12 cellular contexts compared by ENCODE assay signal in genomic region chr2:183996825-183997823, GRCh38.
DNase-seq lines count a peak whose midpoint lies in the region; ATAC-seq, FAIRE-seq and TF ChIP-seq lines count a peak whose summit lies in the region.
"Had no signal": no experiment of that assay in that cellular context is flagged by ENCODE, and none has a peak within 500 bp of the region (broad histone marks: within the 10 kb centered on the region; RNA-seq: fewer than 3 reads in every experiment).

No MANE protein-coding gene starts in this region.

- H4K5ac ChIP-seq in H1 (ENCODE audit: insufficient read length, low read depth, low read length), result no peak overlapping the region

- H2BK120ac ChIP-seq in H1 (replicated peaks; ENCODE audit: low read depth, low read length), result no peak overlapping the region

- no peaks in the 10 kb centered on the region for H3K79me2 ChIP-seq in H1 (ENCODE audit: control insufficient read depth in 1 of 2, insufficient read depth in 2 of 2, low read length in 2 of 2)

- DNase-seq in DMS153 (lab: John Stamatoyannopoulos, UW) (peak; percentile 81), NCI-H1092 treated with DMSO at 0.1 percent for 48 hours (lab: John Stamatoyannopoulos, UW) (peak; percentile 79), NCI-H774 (lab: John Stamatoyannopoulos, UW) (peak; percentile 21), H1 (ENCODE audit: low read depth in 1 of 2, low spot score in 2 of 2) (no peak), spleen (no peak), hypothalamus (lab: John Stamatoyannopoulos, UW) (no peak), activated gamma-delta T cell treated with Interleukin-2 at 50 U/mL for 16 hours (no peak)
- DNase-seq: AML-193, mammary epithelial cell had no signal

- H3K9ac ChIP-seq in H1 (replicated peaks in 1 of 4; ENCODE audit: extremely low read depth in 1 of 4, low read depth in 3 of 4, low read length in 3 of 4), result no peak overlapping the region

- H3K4me1 ChIP-seq in H1 (replicated peaks in 1 of 4; ENCODE audit: control insufficient read depth in 3 of 4, insufficient read depth in 4 of 4, low read length in 3 of 4) (peaks cover 0 to 9% (median 3%) of the 10 kb centered on the region in 4 experiments; a peak in 2 of 7 replicates), spleen (no peaks in the 10 kb centered on the region)
- H3K4me1 ChIP-seq: suprapubic skin had no signal

- H3K27ac ChIP-seq in H1 (ENCODE audit: low read depth, low read length) (no peak overlapping the region), spleen (no peak overlapping the region)
- H3K27ac ChIP-seq: RWPE1, suprapubic skin had no signal

- no peak overlapping the region; the same call in 1 of the 2 replicates for H2BK12ac ChIP-seq in H1 (ENCODE audit: low read depth, low read length)

- H3K18ac ChIP-seq in H1 (ENCODE audit: extremely low read depth, low read length), result 0 out of 2 replicates have a peak overlapping the region, but pooled peaks have one; percentile 72

- no peak overlapping the region for H2BK20ac ChIP-seq in H1 (ENCODE audit: low read length)

- no peak overlapping the region for H3K14ac ChIP-seq in H1 (ENCODE audit: insufficient read length)

- ATAC-seq in GM18907 (IDR thresholded peaks at IDR 0.05; ENCODE audit: unreplicated experiment), result no peak

- H3K4me3 ChIP-seq in H1 (ENCODE audit: extremely low read depth in 1 of 4, insufficient read depth in 2 of 4, low read depth in 3 of 4, low read length in 4 of 4) (no peak overlapping the region), spleen (no peak overlapping the region)
- H3K4me3 ChIP-seq: suprapubic skin had no signal

- TF ChIP-seq CTCF in H1 (IDR thresholded peaks at IDR 0.05; ENCODE audit: control extremely low read depth in 1 of 3, insufficient read depth in 1 of 3, low read depth in 1 of 3, low read length in 3 of 3), result no peak
- TF ChIP-seq CTCF in spleen (IDR thresholded peaks at IDR 0.05 in 8 of 11, conservative IDR thresholded peaks at IDR 0.05 in 3 of 11), result no peak

- no peaks in the 10 kb centered on the region for H3K79me1 ChIP-seq in H1 (ENCODE audit: low read depth, low read length)

- H3K9me3 ChIP-seq in H1 (ENCODE audit: insufficient read depth in 2 of 2, low read depth in 1 of 2, low read length in 1 of 2) (no peaks in the 10 kb centered on the region), spleen (peaks cover 0 to 4% (median 0%) of the 10 kb centered on the region in 8 donors)
- H3K9me3 ChIP-seq: suprapubic skin had no signal

- TF ChIP-seq POLR2A in H1 (IDR thresholded peaks at IDR 0.05; ENCODE audit: control extremely low read depth in 1 of 2, low read depth in 2 of 2, low read length in 2 of 2) (no peak), spleen (IDR thresholded peaks at IDR 0.05) (no peak)

- TF ChIP-seq RAD21 in H1 (IDR thresholded peaks at IDR 0.05 in 1 of 2, conservative IDR thresholded peaks at IDR 0.05 in 1 of 2; ENCODE audit: low read depth in 2 of 2, low read length in 2 of 2), result no peak

- no peaks in the 10 kb centered on the region for H3K36me3 ChIP-seq in H1 (ENCODE audit: control insufficient read depth in 2 of 4, insufficient read depth in 4 of 4, low read length in 3 of 4)
- H3K36me3 ChIP-seq in spleen, result no peaks in the 10 kb centered on the region
- H3K36me3 ChIP-seq: suprapubic skin had no signal

- H2AK5ac ChIP-seq in H1 (ENCODE audit: low read depth, low read length), result no peak overlapping the region

- 69% methylated on average over 10 of the region's 10 CpGs; no CpG with 5 or more reads in 1 of the 2 experiments for WGBS in H1 (ENCODE audit: extremely low coverage in 1 of 2, insufficient coverage in 1 of 2, insufficient read length in 1 of 2, insufficient replicate concordance in 2 of 2, low coverage in 1 of 2, low lambda C conversion rate in 2 of 2, missing lambda C conversion rate in 1 of 2), 2 experiments
- 69 to 80% (median 76%) methylated on average over 10 of the region's 10 CpGs for WGBS in spleen, 5 donors

- H4K20me1 ChIP-seq in H1 (replicated peaks in 1 of 2; ENCODE audit: control insufficient read depth in 1 of 2, insufficient read depth in 2 of 2, low read length in 2 of 2), result no peaks in the 10 kb centered on the region

- H2BK15ac ChIP-seq in H1 (ENCODE audit: low read length), result no peak overlapping the region

- H4K8ac ChIP-seq in H1 (ENCODE audit: extremely low read depth, insufficient read depth, low read length), result no peak overlapping the region

- POLR2A ChIA-PET in H1 (lab: Charles Lee; ENCODE audit: partially characterized antibody), result no interaction called here

- no peak overlapping the region for H3K56ac ChIP-seq in H1 (replicated peaks; ENCODE audit: insufficient read length, low read depth, low read length)

- H4K91ac ChIP-seq in H1 (replicated peaks; ENCODE audit: insufficient read length, low read length), result no peak overlapping the region

- H2AFZ ChIP-seq in H1 (ENCODE audit: low read length), result no peak overlapping the region

- H3K23ac ChIP-seq in H1 (ENCODE audit: insufficient read length), result no peak overlapping the region

- H3K23me2 ChIP-seq in H1 (ENCODE audit: low read depth, low read length), result no peaks in the 10 kb centered on the region

- H3K4ac ChIP-seq in H1 (replicated peaks; ENCODE audit: insufficient read length, low read depth, low read length), result no peak overlapping the region

- FAIRE-seq in H1 (lab: Jason Lieb, UNC), result no peak

- CTCF ChIA-PET in H1 (lab: Charles Lee; ENCODE audit: partially characterized antibody), result no interaction called here

- intact Hi-C loops in spleen (cut with DNase I; ENCODE audit: low total_unique reads), result no loop called here

- no peak overlapping the region; the same call in 1 of the 2 replicates for H2BK5ac ChIP-seq in H1 (ENCODE audit: low read depth, low read length)

- no peak for TF ChIP-seq EP300 in H1 (IDR thresholded peaks at IDR 0.05; ENCODE audit: borderline replicate concordance in 1 of 2, low read depth in 2 of 2, low read length in 2 of 2)

- H3K27me3 ChIP-seq in H1 (replicated peaks in 1 of 4; ENCODE audit: control insufficient read depth in 3 of 4, extremely low read depth in 1 of 4, insufficient read depth in 3 of 4, low read length in 3 of 4) (no peaks in the 10 kb centered on the region), spleen (replicated peaks in 1 of 7) (no peaks in the 10 kb centered on the region)
- H3K27me3 ChIP-seq: suprapubic skin had no signal

- H3K4me2 ChIP-seq in H1 (ENCODE audit: insufficient read depth in 1 of 2, low read depth in 2 of 2, low read length in 2 of 2), result 0 out of 4 replicates have a peak overlapping the region, but pooled peaks of 1 of the 2 experiments have one; percentile 32

TF ChIP-seq in H1, 55 proteins besides CTCF, POLR2A, EP300 and RAD21 (continues in another document):
- 0 out of 2 replicates have a peak, but pooled peaks have one; percentile 12 for TF ChIP-seq CEBPB (IDR thresholded peaks at IDR 0.05; ENCODE audit: low read depth, low read length)
- no peak for TF ChIP-seq SP4 (IDR thresholded peaks at IDR 0.05; ENCODE audit: low read length)

Comparison
In these comparisons a context has a peak if more than half of its experiments do, and no peak if none do; other contexts are left out.
1. DNase-seq: peak in DMS153 (single experiment), NCI-H1092 treated with DMSO at 0.1 percent for 48 hours (single experiment) and NCI-H774 (single experiment); none in H1 (0 of 2), spleen (single experiment), hypothalamus (0 of 51) and activated gamma-delta T cell treated with Interleukin-2 at 50 U/mL for 16 hours (single experiment).